ENCODE assay signal across 10 cellular contexts in genomic region chr7:140625908-140626868, GRCh38. TPM values are rescaled to one million over a fixed set of nuclear protein-coding genes. Genes with fewer than 3 reads are reported as not detected.
A peak's percentile ranks its signal among the peaks of the same experiment; 100 is the strongest.
DNase-seq lines count a peak whose midpoint lies in the region; ATAC-seq, FAIRE-seq and TF ChIP-seq lines count a peak whose summit lies in the region.
"Had no signal": no experiment of that assay in that cellular context is flagged by ENCODE, and none has a peak within 500 bp of the region (broad histone marks: within the 10 kb centered on the region; RNA-seq: fewer than 3 reads in every experiment).

No MANE protein-coding gene starts in this region.

- H3K27me3 ChIP-seq in pancreas: no peaks in the 10 kb centered on the region

- H3K36me3 ChIP-seq in pancreas: no peaks in the 10 kb centered on the region

- no peak overlapping the region for H3K27ac Mint-ChIP-seq in activated CD4-positive, alpha-beta T cell treated with anti-CD3 and anti-CD28 coated beads, Interleukin-2, amount 10 ng/mL, durations not matched to agents 7 days and 5 days

- H3K27me3 Mint-ChIP-seq in activated CD4-positive, alpha-beta T cell treated with anti-CD3 and anti-CD28 coated beads, Interleukin-2, amount 10 ng/mL, durations not matched to agents 7 days and 5 days: peaks cover 14% of the 10 kb centered on the region

- intact Hi-C loops in pancreas (cut with DNase I): no loop called here

- TF ChIP-seq POLR2A in H54 (IDR thresholded peaks at IDR 0.05; ENCODE audit: low read depth, low read length): no peak

- H3K4me3 Mint-ChIP-seq in activated CD4-positive, alpha-beta T cell treated with anti-CD3 and anti-CD28 coated beads, Interleukin-2, amount 10 ng/mL, durations not matched to agents 7 days and 5 days: no peak overlapping the region

- no peak overlapping the region for H3K27ac ChIP-seq in pancreas
- H3K27ac ChIP-seq: HL-60 had no signal

- peak; percentile 90 for DNase-seq in H54 (ENCODE audit: insufficient read length, low spot score)
- DNase-seq in SK-MEL-5 (ENCODE audit: low read depth, low spot score): peak; percentile 52
- peak; percentile 64 for DNase-seq in globus pallidus (ENCODE audit: low spot score)
- peak in 5 of 6 donors; percentile 26 to 71 (median 47) for DNase-seq in pancreas
- no peak for DNase-seq in activated CD4-positive, alpha-beta T cell treated with anti-CD3 and anti-CD28 coated beads, Interleukin-2, amount 10 ng/mL, durations not matched to agents 7 days and 5 days
- no peak for DNase-seq in cerebellar nuclear complex (lab: John Stamatoyannopoulos, UW)

- no peaks in the 10 kb centered on the region for H3K9me3 Mint-ChIP-seq in activated CD4-positive, alpha-beta T cell treated with anti-CD3 and anti-CD28 coated beads, Interleukin-2, amount 10 ng/mL, durations not matched to agents 7 days and 5 days

- peak in 3 of 4 donors; percentile 62 to 75 (median 65) for ATAC-seq in pancreas
- no peak for ATAC-seq in HG02970 (IDR thresholded peaks at IDR 0.05; ENCODE audit: low FRiP score, unreplicated experiment)
- ATAC-seq in HG03432 (IDR thresholded peaks at IDR 0.05; ENCODE audit: unreplicated experiment): no peak

- FAIRE-seq in H54 (lab: Jason Lieb, UNC) (peak; percentile 94), pancreas (lab: Jason Lieb, UNC) (peak; percentile 17)
- FAIRE-seq: islet of Langerhans had no signal

- H3K4me1 Mint-ChIP-seq in activated CD4-positive, alpha-beta T cell treated with anti-CD3 and anti-CD28 coated beads, Interleukin-2, amount 10 ng/mL, durations not matched to agents 7 days and 5 days: no peaks in the 10 kb centered on the region

- no peak for TF ChIP-seq CTCF in pancreas (IDR thresholded peaks at IDR 0.05)

- CTCF ChIA-PET in activated CD4-positive, alpha-beta T cell treated with anti-CD3 and anti-CD28 coated beads, Interleukin-2, amount 10 ng/mL, durations not matched to agents 7 days and 5 days (lab: Charles Lee): interaction anchor here (0.8 kb wide), 1 partner anchor 18 kb away, joined by 3 read pairs; no protein-coding TSS in a partner anchor

- in situ Hi-C loops in SK-MEL-5 (cut with HindIII; ENCODE audit: low pct_unique_long_range_greater_than_20kb, low sequenced_read_pairs): no loop called here

- no peak overlapping the region for H3K4me3 ChIP-seq in pancreas

- no peaks in the 10 kb centered on the region for H3K4me1 ChIP-seq in pancreas

- H3K36me3 Mint-ChIP-seq in activated CD4-positive, alpha-beta T cell treated with anti-CD3 and anti-CD28 coated beads, Interleukin-2, amount 10 ng/mL, durations not matched to agents 7 days and 5 days (ENCODE audit: low read depth): no peaks in the 10 kb centered on the region

- POLR2A ChIA-PET in activated CD4-positive, alpha-beta T cell treated with anti-CD3 and anti-CD28 coated beads, Interleukin-2, amount 10 ng/mL, durations not matched to agents 7 days and 5 days (lab: Charles Lee): no interaction called here

- 63 to 65% methylated on average over 17 of the region's 17 CpGs for WGBS in pancreas, 2 donors

- H3K9me3 ChIP-seq in pancreas: no peaks in the 10 kb centered on the region

RNA-seq across cellular contexts. Expression of gene DENND2A, which starts 14.4 kb away (rescaled TPM):
- total RNA-seq in SK-MEL-5 (2014; rRNA removed; shearing (Covaris generic)): 0.16 TPM in 1 of 2 replicates, not detected in the other
- polyA plus RNA-seq in SK-MEL-5 (2015; cell fraction: cytosol; rRNA removed): 0.04 and 0.05 TPM in 2 replicates
- not detected in 2 replicates for polyA plus RNA-seq in SK-MEL-5 (2015; cell fraction: nucleus; rRNA removed)
- total RNA-seq in pancreas: 1 to 10 TPM; 1.1 to 2.2 (median 1.6) TPM
- 1 to 10 TPM; 3.1 to 5.0 TPM for polyA plus RNA-seq in pancreas
- not detected for total RNA-seq in activated CD4-positive, alpha-beta T cell treated with anti-CD3 and anti-CD28 coated beads, Interleukin-2, amount 10 ng/mL, durations not matched to agents 7 days and 5 days

RNA-seq across cellular contexts. Expression of gene ADCK2, which starts 46.6 kb away (rescaled TPM):
- total RNA-seq in SK-MEL-5 (2014; rRNA removed; shearing (Covaris generic)): 30.9 and 35.2 TPM in 2 replicates
- polyA plus RNA-seq in SK-MEL-5 (2015; cell fraction: cytosol; rRNA removed): 34.9 and 41.5 TPM in 2 replicates
- polyA plus RNA-seq in SK-MEL-5 (2015; cell fraction: nucleus; rRNA removed): 14.5 and 16.8 TPM in 2 replicates
- 10 to 100 TPM in 3 of 6 donors, 1 to 10 TPM in 3; 6.5 to 13.3 (median 9.6) TPM for total RNA-seq in pancreas
- 1 to 10 TPM; 7.0 to 8.8 TPM for polyA plus RNA-seq in pancreas
- total RNA-seq in activated CD4-positive, alpha-beta T cell treated with anti-CD3 and anti-CD28 coated beads, Interleukin-2, amount 10 ng/mL, durations not matched to agents 7 days and 5 days: 10 to 100 TPM; 19.7 to 25.8 TPM

Comparison
In these comparisons a context has a peak if more than half of its experiments do, and no peak if none do; other contexts are left out.
1. DNase-seq: peak in H54 (single experiment), SK-MEL-5 (single experiment), globus pallidus (single experiment) and pancreas (5 of 6); none in activated CD4-positive, alpha-beta T cell treated with anti-CD3 and anti-CD28 coated beads, Interleukin-2, amount 10 ng/mL, durations not matched to agents 7 days and 5 days (single experiment) and cerebellar nuclear complex (0 of 2).
2. ATAC-seq: peak in pancreas (3 of 4); none in HG02970 (single experiment) and HG03432 (single experiment).